Comparison of ENCODE assay signal across 12 cellular contexts in the genomic region with DNA sequence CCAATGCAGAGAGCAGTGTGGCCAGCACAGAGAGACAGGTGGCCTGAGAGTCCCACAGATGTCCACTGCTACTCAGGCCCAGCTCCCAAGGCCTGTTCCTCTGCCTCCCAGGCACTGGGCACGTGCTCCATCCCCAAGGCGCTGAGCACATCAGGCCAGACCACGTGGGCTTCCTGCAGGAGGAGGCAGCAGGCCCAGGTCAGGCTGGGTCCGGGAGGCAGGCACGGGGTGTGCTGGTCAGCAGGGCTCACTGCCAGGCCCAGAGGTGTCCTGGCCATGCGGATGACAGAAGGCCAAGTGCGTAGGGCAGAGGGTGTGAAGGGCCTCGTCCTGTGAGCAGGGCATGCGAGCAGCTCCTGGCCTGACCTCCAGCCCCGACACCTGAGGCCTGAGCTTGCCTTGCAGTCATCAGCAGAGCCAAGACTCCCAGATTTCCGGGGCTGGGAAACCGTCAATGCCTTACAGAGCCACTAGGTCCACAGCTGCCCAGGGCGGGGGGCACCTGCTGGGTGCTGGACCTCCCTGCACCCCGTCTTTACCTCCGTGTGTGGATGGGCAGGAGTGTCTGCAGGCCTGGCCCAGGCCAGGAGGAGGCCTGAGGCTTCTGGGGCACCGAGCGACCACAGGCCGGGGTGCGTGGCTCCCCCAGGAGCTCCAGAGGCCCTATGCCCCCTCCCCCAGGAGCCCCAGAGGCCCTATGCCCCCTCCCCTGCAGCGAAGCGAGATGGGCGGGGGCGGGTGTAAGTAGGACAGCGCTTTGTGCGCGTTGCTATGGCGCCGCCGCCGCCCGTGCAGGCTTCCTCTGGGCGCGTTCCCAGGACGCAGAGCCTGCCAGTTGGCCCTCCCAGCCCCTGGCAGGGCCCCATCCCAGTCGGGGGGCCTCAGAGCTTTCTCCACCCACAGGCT. TPM values are rescaled to one million over a fixed set of nuclear protein-coding genes. Genes with fewer than 3 reads are reported as not detected.
A peak's percentile ranks its signal among the peaks of the same experiment; 100 is the strongest.
DNase-seq lines count a peak whose midpoint lies in the region; ATAC-seq and TF ChIP-seq lines count a peak whose summit lies in the region.
"Had no signal": no experiment of that assay in that cellular context is flagged by ENCODE, and none has a peak within 500 bp of the region (broad histone marks: within the 10 kb centered on the region; RNA-seq: fewer than 3 reads in every experiment).

No MANE protein-coding gene starts in this region.

- H3K4me1 Mint-ChIP-seq in glutamatergic neuron (ENCODE audit: low read depth, unreplicated experiment) = peaks cover 14% of the 10 kb centered on the region
- peaks cover 36% of the 10 kb centered on the region for H3K4me1 Mint-ChIP-seq in neural progenitor cell
- H3K4me1 Mint-ChIP-seq in activated naive CD8-positive, alpha-beta T cell treated with anti-CD3 and anti-CD28 coated beads for 36 hours = no peaks in the 10 kb centered on the region

- no peak overlapping the region for H2AFZ ChIP-seq in neural progenitor cell (replicated peaks)
- H2AFZ ChIP-seq in smooth muscle cell (ENCODE audit: low read depth) = no peak overlapping the region
- H2AFZ ChIP-seq: PC-9 had no signal

- TF ChIP-seq CTCF in glutamatergic neuron (IDR thresholded peaks at IDR 0.05; ENCODE audit: partially characterized antibody, unreplicated experiment) (no peak), neural progenitor cell (IDR thresholded peaks at IDR 0.05) (no peak), smooth muscle cell (IDR thresholded peaks at IDR 0.05; ENCODE audit: borderline replicate concordance, insufficient read depth, poor library complexity, severe bottlenecking) (no peak)

- H4K20me1 ChIP-seq in neural progenitor cell (ENCODE audit: low read depth) (no peaks in the 10 kb centered on the region), smooth muscle cell (ENCODE audit: low read depth) (peaks cover 15% of the 10 kb centered on the region)

- H3K36me3 Mint-ChIP-seq in glutamatergic neuron (ENCODE audit: unreplicated experiment) (no peaks in the 10 kb centered on the region), neural progenitor cell (no peaks in the 10 kb centered on the region)
- H3K36me3 Mint-ChIP-seq in activated naive CD8-positive, alpha-beta T cell treated with anti-CD3 and anti-CD28 coated beads for 36 hours = no peaks in the 10 kb centered on the region
- H3K36me3 Mint-ChIP-seq: mesothelial cell of epicardium had no signal

- peak overlapping the region; percentile 92 for H3K4me2 ChIP-seq in neural progenitor cell
- H3K4me2 ChIP-seq in smooth muscle cell = no peak overlapping the region
- H3K4me2 ChIP-seq: PC-9 had no signal

- peaks cover 45% of the 10 kb centered on the region for H3K4me1 ChIP-seq in neural progenitor cell
- H3K4me1 ChIP-seq in smooth muscle cell (ENCODE audit: low read depth) = peaks cover 25% of the 10 kb centered on the region

- H3K4me3 ChIP-seq in neural progenitor cell (no peak overlapping the region), smooth muscle cell (no peak overlapping the region)
- H3K4me3 ChIP-seq: PC-9 had no signal

- H3F3A ChIP-seq in neural progenitor cell (ENCODE audit: low read depth) = peaks cover 7% of the 10 kb centered on the region
- peaks cover 4% of the 10 kb centered on the region for H3F3A ChIP-seq in smooth muscle cell (ENCODE audit: low read depth)

- no peaks in the 10 kb centered on the region for H3K27me3 ChIP-seq in neural progenitor cell
- H3K27me3 ChIP-seq in smooth muscle cell (ENCODE audit: low read depth) = no peaks in the 10 kb centered on the region

- WGBS in smooth muscle cell (ENCODE audit: low lambda C conversion rate) = 85% methylated on average over 26 of the region's 35 CpGs

- H3K9me3 Mint-ChIP-seq in glutamatergic neuron (ENCODE audit: unreplicated experiment) (peaks cover 3% of the 10 kb centered on the region), neural progenitor cell (no peaks in the 10 kb centered on the region)
- no peaks in the 10 kb centered on the region for H3K9me3 Mint-ChIP-seq in activated naive CD8-positive, alpha-beta T cell treated with anti-CD3 and anti-CD28 coated beads for 36 hours
- H3K9me3 Mint-ChIP-seq: activated B cell treated with CpG ODN at 0.5 μM for 24 hours, mesothelial cell of epicardium had no signal

- H3K27me3 Mint-ChIP-seq in glutamatergic neuron (ENCODE audit: unreplicated experiment) = peaks cover 16% of the 10 kb centered on the region
- peaks cover 10% of the 10 kb centered on the region for H3K27me3 Mint-ChIP-seq in neural progenitor cell (ENCODE audit: insufficient read depth, low read depth)
- peaks cover 5% of the 10 kb centered on the region for H3K27me3 Mint-ChIP-seq in activated naive CD8-positive, alpha-beta T cell treated with anti-CD3 and anti-CD28 coated beads for 36 hours

- H3K27ac ChIP-seq in neural progenitor cell (no peak overlapping the region), smooth muscle cell (ENCODE audit: low read depth) (no peak overlapping the region)
- H3K27ac ChIP-seq: PC-9 had no signal

- H3K9me3 ChIP-seq in neural progenitor cell (ENCODE audit: low read depth) = no peaks in the 10 kb centered on the region
- no peaks in the 10 kb centered on the region for H3K9me3 ChIP-seq in smooth muscle cell (replicated peaks; ENCODE audit: low read depth)

- H3K27ac Mint-ChIP-seq in glutamatergic neuron (ENCODE audit: unreplicated experiment) (peak overlapping the region; percentile 88), neural progenitor cell (peak overlapping the region; percentile 99)
- no peak overlapping the region for H3K27ac Mint-ChIP-seq in activated naive CD8-positive, alpha-beta T cell treated with anti-CD3 and anti-CD28 coated beads for 36 hours
- H3K27ac Mint-ChIP-seq: activated B cell treated with CpG ODN at 0.5 μM for 24 hours, mesothelial cell of epicardium had no signal

- peak; percentile 93 for DNase-seq in Ammon's horn (ENCODE audit: low spot score)
- peak; percentile 80 for DNase-seq in NCI-H2227 (lab: John Stamatoyannopoulos, UW; ENCODE audit: unreplicated experiment)
- peak; percentile 69 for DNase-seq in glutamatergic neuron
- DNase-seq in neural progenitor cell (ENCODE audit: low spot score) = peak; percentile 40
- DNase-seq in activated naive CD8-positive, alpha-beta T cell treated with anti-CD3 and anti-CD28 coated beads for 36 hours = no peak
- DNase-seq in smooth muscle cell (lab: John Stamatoyannopoulos, UW; ENCODE audit: unreplicated experiment) = no peak
- no peak for DNase-seq in 8988T
- DNase-seq: activated B cell treated with CpG ODN at 0.5 μM for 24 hours, MV-4-11 had no signal

- no peaks in the 10 kb centered on the region for H3K36me3 ChIP-seq in neural progenitor cell
- H3K36me3 ChIP-seq in smooth muscle cell (ENCODE audit: low read depth) = no peaks in the 10 kb centered on the region

- H3K9ac ChIP-seq in neural progenitor cell (no peak overlapping the region), smooth muscle cell (ENCODE audit: low read depth) (no peak overlapping the region)

- H3K79me2 ChIP-seq in neural progenitor cell (ENCODE audit: low read depth) (no peaks in the 10 kb centered on the region), smooth muscle cell (ENCODE audit: low read depth) (no peaks in the 10 kb centered on the region)

- H3K4me3 Mint-ChIP-seq in glutamatergic neuron (ENCODE audit: unreplicated experiment) = no peak overlapping the region
- H3K4me3 Mint-ChIP-seq in neural progenitor cell = peak overlapping the region; percentile 73
- no peak overlapping the region for H3K4me3 Mint-ChIP-seq in activated naive CD8-positive, alpha-beta T cell treated with anti-CD3 and anti-CD28 coated beads for 36 hours
- H3K4me3 Mint-ChIP-seq: activated B cell treated with CpG ODN at 0.5 μM for 24 hours, mesothelial cell of epicardium had no signal

- ATAC-seq in GM18858 (IDR thresholded peaks at IDR 0.05; ENCODE audit: unreplicated experiment) = no peak

RNA-seq across cellular contexts. Expression of a gene that starts 15.0 kb away (rescaled TPM):
- total RNA-seq in glutamatergic neuron (ENCODE audit: unreplicated experiment) (7.8 TPM), neural progenitor cell (ENCODE audit: low replicate concordance) (1.2 and 5.6 TPM in 2 replicates), smooth muscle cell (2.9 and 3.7 TPM in 2 replicates)
- 10 to 100 TPM; 20.6 to 22.1 TPM for total RNA-seq in activated naive CD8-positive, alpha-beta T cell treated with anti-CD3 and anti-CD28 coated beads for 36 hours
- polyA plus RNA-seq in smooth muscle cell = 6.7 and 9.2 TPM in 2 replicates

RNA-seq across cellular contexts. Expression of a gene that starts 18.5 kb away (rescaled TPM):
- total RNA-seq in glutamatergic neuron (ENCODE audit: unreplicated experiment) (34.4 TPM), neural progenitor cell (ENCODE audit: low replicate concordance) (19.4 and 59.9 TPM in 2 replicates), smooth muscle cell (27.3 and 31.1 TPM in 2 replicates)
- total RNA-seq in activated naive CD8-positive, alpha-beta T cell treated with anti-CD3 and anti-CD28 coated beads for 36 hours = 10 to 100 TPM; 36.3 to 38.9 TPM
- 12.7 and 13.4 TPM in 2 replicates for polyA plus RNA-seq in smooth muscle cell

RNA-seq across cellular contexts. Expression of a gene that starts 18.8 kb away (rescaled TPM):
- 54.9 TPM for total RNA-seq in glutamatergic neuron (ENCODE audit: unreplicated experiment)
- total RNA-seq in neural progenitor cell (ENCODE audit: low replicate concordance) = 38.6 and 72.3 TPM in 2 replicates
- total RNA-seq in activated naive CD8-positive, alpha-beta T cell treated with anti-CD3 and anti-CD28 coated beads for 36 hours = 10 to 100 TPM; 42.9 to 44.2 TPM
- 33.4 and 42.8 TPM in 2 replicates for total RNA-seq in smooth muscle cell
- polyA plus RNA-seq in smooth muscle cell = 69.9 and 73.3 TPM in 2 replicates

RNA-seq across cellular contexts. Expression of a gene that starts 21.3 kb away (rescaled TPM):
- total RNA-seq in glutamatergic neuron (ENCODE audit: unreplicated experiment) (2,561 TPM), neural progenitor cell (ENCODE audit: low replicate concordance) (54.2 and 173 TPM in 2 replicates), smooth muscle cell (19.8 and 25.7 TPM in 2 replicates)
- total RNA-seq in activated naive CD8-positive, alpha-beta T cell treated with anti-CD3 and anti-CD28 coated beads for 36 hours = 1 to 10 TPM; 3.1 to 3.3 TPM
- polyA plus RNA-seq in smooth muscle cell = 62.9 and 107 TPM in 2 replicates

Comparison
In these comparisons a context has a peak if more than half of its experiments do, and no peak if none do; other contexts are left out.
1. DNase-seq: peak in Ammon's horn (single experiment), NCI-H2227 (single experiment), glutamatergic neuron (single experiment) and neural progenitor cell (single experiment); none in activated naive CD8-positive, alpha-beta T cell treated with anti-CD3 and anti-CD28 coated beads for 36 hours (single experiment), smooth muscle cell (single experiment) and 8988T (single experiment).